ENCODE assay signal across 16 cellular contexts in genomic region chr12:123441523-123442164, GRCh38.
DNase-seq lines count a peak whose midpoint lies in the region; ATAC-seq and TF ChIP-seq lines count a peak whose summit lies in the region.
"Had no signal": no experiment of that assay in that cellular context is flagged by ENCODE, and none has a peak within 500 bp of the region (broad histone marks: within the 10 kb centered on the region; RNA-seq: fewer than 3 reads in every experiment).

No MANE protein-coding gene starts in this region.

- CTCF ChIA-PET in GM10248 (lab: Yijun Ruan, JAX) = interaction anchor here (1.0 to 1.6 kb wide), 5 partner anchors 10 to 114 kb away, joined by 3 to 5 read pairs (median 3); no protein-coding TSS in a partner anchor

- ATAC-seq in GM19351 (IDR thresholded peaks at IDR 0.05; ENCODE audit: unreplicated experiment) (peak; percentile 56), HG02798 (IDR thresholded peaks at IDR 0.05; ENCODE audit: poor library complexity, unreplicated experiment) (peak; percentile 66), HG03565 (IDR thresholded peaks at IDR 0.05; ENCODE audit: unreplicated experiment) (peak; percentile 53)
- no peak for ATAC-seq in stimulated activated naive CD8-positive, alpha-beta T cell treated with anti-CD3 and anti-CD28 coated beads, Interleukin-15, Interleukin-2, amounts not matched to agents 100 U/mL and 50 U/mL, for 24 hours
- ATAC-seq: activated CD8-positive, alpha-beta memory T cell treated with anti-CD3 and anti-CD28 coated beads, Interleukin-2, amount 10 ng/mL, durations not matched to agents 7 days and 5 days had no signal

- no peak for TF ChIP-seq CTCF in GM10248 (IDR thresholded peaks at IDR 0.05; ENCODE audit: control extremely low read depth, extremely low read depth, low read depth, missing control alignments)

- POLR2A ChIA-PET in GM10248 (lab: Yijun Ruan, JAX) = interaction anchor here (0.6 to 1.4 kb wide), 4 partner anchors 8 to 182 kb away, joined by 3 to 5 read pairs (median 4); no protein-coding TSS in a partner anchor

- peak; percentile 65 for DNase-seq in GM10248 (ENCODE audit: extremely low spot score)
- DNase-seq in stimulated activated CD8-positive, alpha-beta memory T cell treated with anti-CD3 and anti-CD28 coated beads, Interleukin-4, amount 100 ng/mL, for 48 hours = no peak
- no peak for DNase-seq in NCI-H69 (lab: John Stamatoyannopoulos, UW)
- no peak for DNase-seq in stimulated activated naive CD8-positive, alpha-beta T cell treated with anti-CD3 and anti-CD28 coated beads, Interleukin-15, Interleukin-2, amounts not matched to agents 100 U/mL and 50 U/mL, for 24 hours
- DNase-seq in NCI-H2081 (lab: John Stamatoyannopoulos, UW) = no peak
- DNase-seq: activated CD8-positive, alpha-beta memory T cell treated with anti-CD3 and anti-CD28 coated beads, Interleukin-2, amount 10 ng/mL, durations not matched to agents 7 days and 5 days; activated naive CD8-positive, alpha-beta T cell treated with anti-CD3 and anti-CD28 coated beads, Interleukin-2, amount 10 ng/mL, durations not matched to agents 7 days and 5 days; hippocampal formation; IMR-90; left ventricle myocardium inferior; NCI-H1694 treated with DMSO at 0.1 percent for 48 hours; nephron progenitor cell; tibial artery had no signal
